25 cellular contexts compared by ENCODE assay signal in the genomic region with DNA sequence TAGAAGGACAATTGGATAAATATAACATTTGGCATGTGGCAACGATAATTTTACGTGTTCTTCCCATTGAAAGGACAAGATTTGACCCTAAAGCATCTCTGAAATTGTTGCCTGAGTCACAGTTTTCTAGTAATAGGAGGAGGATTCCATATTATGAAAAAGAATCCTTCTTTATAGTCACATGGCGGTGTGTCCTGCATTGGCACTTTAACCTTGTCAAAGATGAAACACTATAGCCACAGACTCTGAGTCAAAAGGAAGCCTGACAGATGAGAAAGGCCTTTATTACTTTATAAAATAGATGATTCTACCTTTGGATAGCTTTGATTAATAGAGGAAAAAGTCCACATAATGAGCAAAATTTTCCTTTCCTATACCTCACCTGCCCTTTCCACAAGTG. TPM values are rescaled to one million over a fixed set of nuclear protein-coding genes. Genes with fewer than 3 reads are reported as not detected.
"Had no signal": no experiment of that assay in that cellular context is flagged by ENCODE, and none has a peak within 500 bp of the region (broad histone marks: within the 10 kb centered on the region; RNA-seq: fewer than 3 reads in every experiment).

No MANE protein-coding gene starts in this region.

- H3K4me1 ChIP-seq: ascending aorta had no signal

- H3K36me3 ChIP-seq: ascending aorta, cardiac muscle cell had no signal

- H3K4me3 Mint-ChIP-seq: activated CD4-positive, alpha-beta T cell treated with anti-CD3 and anti-CD28 coated beads, Interleukin-2, amount 10 ng/mL, durations not matched to agents 24 days and 14 days; activated CD8-positive, alpha-beta T cell treated with anti-CD3 and anti-CD28 coated beads for 36 hours; activated naive CD4-positive, alpha-beta T cell treated with anti-CD3 and anti-CD28 coated beads, Interleukin-2, amount 50 U/mL, for 24 hours; activated naive CD8-positive, alpha-beta T cell treated with anti-CD3 and anti-CD28 coated beads, Interleukin-2, amount 10 ng/mL, durations not matched to agents 7 days and 5 days; activated T-cell treated with anti-CD3 and anti-CD28 coated beads, Interleukin-2, amount 50 U/mL, for 24 hours; central memory CD8-positive, alpha-beta T cell had no signal

- H3K36me3 Mint-ChIP-seq: activated naive CD4-positive, alpha-beta T cell treated with anti-CD3 and anti-CD28 coated beads, Interleukin-2, amount 50 U/mL, for 24 hours; activated naive CD8-positive, alpha-beta T cell treated with anti-CD3 and anti-CD28 coated beads, Interleukin-2, amount 10 ng/mL, durations not matched to agents 7 days and 5 days had no signal

- H3K9ac ChIP-seq: KMS-11 had no signal

- H3K27ac Mint-ChIP-seq: activated CD4-positive, alpha-beta T cell treated with anti-CD3 and anti-CD28 coated beads, Interleukin-2, amount 10 ng/mL, durations not matched to agents 24 days and 14 days; activated CD8-positive, alpha-beta T cell treated with anti-CD3 and anti-CD28 coated beads for 36 hours; activated naive CD4-positive, alpha-beta T cell treated with anti-CD3 and anti-CD28 coated beads, Interleukin-2, amount 50 U/mL, for 24 hours; activated naive CD8-positive, alpha-beta T cell treated with anti-CD3 and anti-CD28 coated beads, Interleukin-2, amount 10 ng/mL, durations not matched to agents 7 days and 5 days; activated T-cell treated with anti-CD3 and anti-CD28 coated beads, Interleukin-2, amount 50 U/mL, for 24 hours; activated T-helper 2 cell treated with anti-CD3 and anti-CD28 coated beads, Interferon-gamma antibody, Interleukin-2, Interleukin-4, amounts not matched to agents 10 μg/mL and 5 μg/mL and 100 μg/mL, durations not matched to agents 14 hours and 24 hours and 36 hours had no signal

- DNase-seq: activated CD4-positive, alpha-beta T cell treated with anti-CD3 and anti-CD28 coated beads, Interleukin-2, amount 10 ng/mL, durations not matched to agents 24 days and 14 days; activated CD4-positive, alpha-beta T cell treated with anti-CD3 and anti-CD28 coated beads, Interleukin-2, amount 50 U/mL, for 4 hours; activated CD8-positive, alpha-beta T cell treated with anti-CD3 and anti-CD28 coated beads for 36 hours; activated gamma-delta T cell; activated naive CD4-positive, alpha-beta T cell treated with Interleukin-2 at 50 U/mL for 16 hours; activated naive CD8-positive, alpha-beta T cell treated with anti-CD3 and anti-CD28 coated beads, Interleukin-2, amount 10 ng/mL, durations not matched to agents 7 days and 5 days; activated T-cell treated with anti-CD3 and anti-CD28 coated beads, Interleukin-2, amount 50 U/mL, for 24 hours; amygdala; NCI-H1092 treated with DMSO at 0.1 percent for 48 hours; NCI-H1417 treated with DMSO at 0.1 percent for 48 hours; NCI-H187 treated with DMSO at 0.1 percent for 48 hours; NCI-H2171 treated with DMSO at 0.1 percent for 48 hours; NCI-H446; NCI-H524; Right ventricle myocardium superior; T1000 had no signal

- H3K4me1 Mint-ChIP-seq: activated CD4-positive, alpha-beta T cell treated with anti-CD3 and anti-CD28 coated beads, Interleukin-2, amount 10 ng/mL, durations not matched to agents 24 days and 14 days; activated naive CD4-positive, alpha-beta T cell treated with anti-CD3 and anti-CD28 coated beads, Interleukin-2, amount 50 U/mL, for 24 hours; activated naive CD8-positive, alpha-beta T cell treated with anti-CD3 and anti-CD28 coated beads, Interleukin-2, amount 10 ng/mL, durations not matched to agents 7 days and 5 days; central memory CD8-positive, alpha-beta T cell had no signal

- H3K9me3 ChIP-seq: ascending aorta had no signal

- H3K27me3 Mint-ChIP-seq: central memory CD8-positive, alpha-beta T cell had no signal

- H3K4me3 ChIP-seq: ascending aorta, cardiac muscle cell had no signal

- ATAC-seq: activated CD8-positive, alpha-beta T cell treated with anti-CD3 and anti-CD28 coated beads for 36 hours had no signal

- H3K4me2 ChIP-seq: KMS-11 had no signal

- H3K27me3 ChIP-seq: ascending aorta, cardiac muscle cell had no signal

- H3K9me3 Mint-ChIP-seq: activated CD4-positive, alpha-beta T cell treated with anti-CD3 and anti-CD28 coated beads, Interleukin-2, amount 10 ng/mL, durations not matched to agents 24 days and 14 days; activated CD8-positive, alpha-beta T cell treated with anti-CD3 and anti-CD28 coated beads for 36 hours; activated naive CD4-positive, alpha-beta T cell treated with anti-CD3 and anti-CD28 coated beads, Interleukin-2, amount 50 U/mL, for 24 hours; activated T-cell treated with anti-CD3 and anti-CD28 coated beads, Interleukin-2, amount 50 U/mL, for 24 hours; activated T-helper 2 cell treated with anti-CD3 and anti-CD28 coated beads, Interferon-gamma antibody, Interleukin-2, Interleukin-4, amounts not matched to agents 10 μg/mL and 5 μg/mL and 100 μg/mL, durations not matched to agents 14 hours and 24 hours and 36 hours; central memory CD8-positive, alpha-beta T cell had no signal

- H3K27ac ChIP-seq: ascending aorta, cardiac muscle cell, KMS-11 had no signal

RNA-seq across cellular contexts. Expression of a gene that starts 11.5 kb away (rescaled TPM):
- total RNA-seq: activated CD4-positive, alpha-beta T cell treated with anti-CD3 and anti-CD28 coated beads, Interleukin-2, amount 10 ng/mL, durations not matched to agents 24 days and 14 days; activated CD8-positive, alpha-beta memory T cell treated with anti-CD3 and anti-CD28 coated beads for 36 hours; activated CD8-positive, alpha-beta T cell treated with anti-CD3 and anti-CD28 coated beads for 36 hours; activated naive CD8-positive, alpha-beta T cell treated with anti-CD3 and anti-CD28 coated beads, Interleukin-2, amount 10 ng/mL, durations not matched to agents 7 days and 5 days; activated T-helper 2 cell treated with anti-CD3 and anti-CD28 coated beads, Interferon-gamma antibody, Interleukin-2, Interleukin-4, amounts not matched to agents 10 μg/mL and 5 μg/mL and 100 μg/mL, durations not matched to agents 14 hours and 24 hours and 36 hours; T-helper 1 cell treated with Interleukin-12 subunit alpha and Interleukin-12 subunit beta and Interleukin-4 antibody, amounts not matched to agents 30 ng/mL and 1 ng/mL, for 36 hours; T-helper 2 cell treated with Interferon-gamma antibody and Interleukin-4, amounts not matched to agents 100 ng/mL and 5 ng/mL, for 36 hours had no signal
